8 cellular contexts compared by ENCODE assay signal in the genomic region with DNA sequence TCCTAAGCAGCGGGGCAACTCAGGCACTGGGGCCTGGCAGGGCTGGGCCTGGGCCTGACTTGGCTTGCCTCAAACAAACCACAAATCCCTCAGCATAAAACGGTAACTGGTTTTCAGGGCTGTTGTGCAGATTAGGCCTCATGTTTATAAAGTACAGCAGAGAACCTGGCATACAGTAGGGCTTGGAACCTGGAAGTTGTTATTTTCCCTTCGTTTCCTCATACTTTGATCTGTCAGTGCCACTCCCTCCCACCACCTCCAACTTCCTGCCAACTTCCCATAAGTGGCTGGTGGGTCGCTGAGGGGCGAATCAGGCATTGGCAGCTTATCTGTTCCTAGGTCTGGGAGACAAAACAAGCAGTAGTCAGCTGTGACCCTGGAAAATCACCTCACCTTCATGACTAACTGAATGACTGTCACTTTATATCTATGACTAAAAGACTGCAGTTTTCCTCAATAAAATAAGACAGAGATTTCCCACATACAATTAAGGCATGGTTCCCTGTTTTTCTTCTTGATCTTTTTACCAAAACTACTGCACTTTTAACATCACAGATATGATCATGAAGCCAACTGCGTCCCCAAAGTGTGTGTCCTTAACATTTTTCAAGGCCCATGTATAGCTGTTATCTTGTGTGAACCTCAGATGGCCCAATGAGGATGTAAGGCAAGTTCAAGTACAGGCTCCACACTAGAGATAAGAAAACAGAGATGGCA.
DNase-seq lines count a peak whose midpoint lies in the region; ATAC-seq, FAIRE-seq and TF ChIP-seq lines count a peak whose summit lies in the region.
"Not testable (repeated sequence)": the region's sequence is repeated elsewhere in the genome, so short reads cannot be mapped to it uniquely, and the experiment has no call there.

No MANE protein-coding gene starts in this region.

- not testable (repeated sequence) for TF ChIP-seq POLR2A in A549 (IDR thresholded peaks at IDR 0.05; ENCODE audit: low read length)

- not testable (repeated sequence) for H3K4me3 ChIP-seq in A549; liver (ENCODE audit: low read depth in 1 of 3, low read length in 3 of 3); small intestine (ENCODE audit: low read depth in 1 of 2, low read length in 2 of 2)

- H3K27ac ChIP-seq in A549: not testable (repeated sequence)
- H3K27ac ChIP-seq in epithelial cell of prostate (peak overlapping the region; percentile 76), liver (ENCODE audit: low read depth in 1 of 2, low read length in 2 of 2) (peak overlapping the region; percentile 68 to 73), small intestine (ENCODE audit: low read depth in 1 of 2, low read length in 1 of 2) (peak overlapping the region; percentile 32 to 91)

- WGBS in A549 (ENCODE audit: missing lambda C conversion rate): 41% methylated on average over 4 of the region's 6 CpGs
- WGBS in liver: 33% methylated on average over 5 of the region's 6 CpGs
- WGBS in small intestine, 3 donors: 13 to 41% (median 21%) methylated on average over 5 to 6 of the region's 6 CpGs

- H3K4me1 ChIP-seq in A549; small intestine (ENCODE audit: control insufficient read depth in 2 of 2, insufficient read depth in 1 of 2, low read depth in 1 of 2, low read length in 1 of 2): not testable (repeated sequence)
- peaks cover 3 to 14% (median 7%) of the 10 kb centered on the region in 4 donors for H3K4me1 ChIP-seq in liver (ENCODE audit: control insufficient read depth in 4 of 4, insufficient read depth in 4 of 4, low read length in 3 of 4)

- H3K9me3 ChIP-seq in A549; liver (ENCODE audit: control insufficient read depth in 4 of 4, low read length in 3 of 4); small intestine (ENCODE audit: control insufficient read depth, low read depth): not testable (repeated sequence)

- H3K9ac ChIP-seq in liver (ENCODE audit: low read depth in 1 of 2, low read length in 2 of 2): not testable (repeated sequence)

- H3K27me3 ChIP-seq in liver (ENCODE audit: control insufficient read depth in 4 of 4, insufficient read depth in 4 of 4, low read length in 3 of 4); small intestine (ENCODE audit: control insufficient read depth in 2 of 2, insufficient read depth in 2 of 2, low read length in 2 of 2): not testable (repeated sequence)

- not testable (repeated sequence) for H3K4me2 ChIP-seq in A549

- not testable (repeated sequence) for TF ChIP-seq RAD21 in A549 (conservative IDR thresholded peaks at IDR 0.05 in 1 of 2, IDR thresholded peaks at IDR 0.05 in 1 of 2); liver (IDR thresholded peaks at IDR 0.05)

- TF ChIP-seq CTCF in A549 (IDR thresholded peaks at IDR 0.05); liver (IDR thresholded peaks at IDR 0.05; ENCODE audit: low read depth, low read length, missing input control): not testable (repeated sequence)

- H3K36me3 ChIP-seq in liver (ENCODE audit: control insufficient read depth in 4 of 4, insufficient read depth in 3 of 4, low read depth in 1 of 4, low read length in 3 of 4); small intestine (ENCODE audit: control insufficient read depth in 2 of 2, insufficient read depth in 2 of 2, low read length in 2 of 2): not testable (repeated sequence)

- not testable (repeated sequence) for FAIRE-seq in A549 (lab: Jason Lieb, UNC); RCC 7860 (lab: Jason Lieb, UNC); small intestine (lab: Jason Lieb, UNC)

- TF ChIP-seq EP300 in A549 (IDR thresholded peaks at IDR 0.05): not testable (repeated sequence)

- not testable (repeated sequence) for ATAC-seq in A549

- POLR2A ChIA-PET in A549 (lab: Yijun Ruan, JAX): not testable (repeated sequence)

- peak in 1 of 2 experiments; percentile 47 for DNase-seq in A549 (ENCODE audit: low read depth in 1 of 2, low spot score in 1 of 2)
- DNase-seq in HK-2 (ENCODE audit: unreplicated experiment): peak; percentile 5
- peak; percentile 46 for DNase-seq in RCC 7860 (ENCODE audit: low spot score)
- peak; percentile 8 to 28 for DNase-seq in activated CD4-positive, alpha-beta T cell treated with anti-CD3 and anti-CD28 coated beads, Interleukin-2, amount 50 U/mL, for 48 hours
- peak; percentile 46 for DNase-seq in amniotic epithelial cell (ENCODE audit: low read depth)
- peak; percentile 31 for DNase-seq in epithelial cell of prostate (ENCODE audit: low read depth, low spot score)
- DNase-seq in small intestine: peak; percentile 64

- CTCF ChIA-PET in A549 (lab: Yijun Ruan, JAX): not testable (repeated sequence)

TF ChIP-seq in A549, 52 proteins besides CTCF, POLR2A, EP300 and RAD21:
- TF ChIP-seq FOSL2 (IDR thresholded peaks at IDR 0.05): not testable (repeated sequence)
- 0 out of 2 replicates have a peak, but pooled peaks have one; percentile 23 for TF ChIP-seq FOSL2 (CRISPR knock-in tag; IDR thresholded peaks at IDR 0.05)

TF ChIP-seq in liver, 16 proteins besides CTCF, POLR2A, EP300 and RAD21:
- TF ChIP-seq, protein P1, sequence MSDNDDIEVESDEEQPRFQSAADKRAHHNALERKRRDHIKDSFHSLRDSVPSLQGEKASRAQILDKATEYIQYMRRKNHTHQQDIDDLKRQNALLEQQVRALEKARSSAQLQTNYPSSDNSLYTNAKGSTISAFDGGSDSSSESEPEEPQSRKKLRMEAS (IDR thresholded peaks at IDR 0.05): peak; percentile 16
TF ChIP-seq in liver: peak in this region for 1; not testable (repeated sequence) for 15.
